ENCODE assay signal across 1 cellular context in the genomic region with DNA sequence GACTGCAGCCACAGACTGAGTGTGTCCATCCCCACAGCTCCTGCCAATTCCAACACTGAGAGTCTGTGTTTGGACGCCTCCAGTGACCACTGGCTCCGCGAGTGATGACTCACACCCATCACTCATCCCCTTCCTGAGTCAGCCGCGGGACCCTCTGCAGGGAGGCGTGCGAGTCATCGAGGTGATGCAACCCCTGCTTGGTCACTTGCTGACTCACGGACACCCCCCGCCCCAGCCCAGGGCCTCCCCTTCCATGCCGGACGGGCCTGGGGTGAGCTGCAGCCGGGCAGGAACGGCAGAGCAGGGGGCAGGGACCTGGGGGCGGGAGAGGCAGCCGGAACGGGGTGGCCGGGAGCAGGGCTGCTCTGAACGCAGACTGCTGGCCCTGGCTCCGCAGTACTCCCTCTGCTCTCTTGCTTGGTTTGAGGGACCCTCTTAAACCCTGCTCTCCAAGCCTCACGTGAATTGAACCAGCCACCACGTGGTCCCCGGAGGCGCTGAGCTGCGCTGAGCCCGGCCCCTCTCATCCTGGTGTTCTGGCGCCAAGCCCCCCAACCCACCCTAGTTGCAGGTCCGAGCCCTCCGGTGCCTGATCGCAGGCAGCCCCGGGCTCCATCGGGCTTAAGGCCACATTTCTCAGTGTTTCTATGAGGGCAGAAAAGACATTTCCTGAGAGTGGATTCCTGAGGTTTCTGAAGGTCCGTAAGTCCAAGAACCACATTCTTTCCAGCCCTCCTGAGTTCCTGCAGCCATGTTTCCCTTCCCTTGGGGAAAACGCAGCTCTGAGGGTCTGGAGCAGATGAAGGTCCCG.
TF ChIP-seq lines count a peak whose summit lies in the region.

No MANE protein-coding gene starts in this region.

TF ChIP-seq in HEK293, 187 proteins besides CTCF, POLR2A, EP300 and RAD21 (continued from another document and continues in another):
- TF ChIP-seq KLF8 (tag by site-specific recombination; IDR thresholded peaks at IDR 0.05) (peak; percentile 64; the same call in 1 of the 2 replicates), ZNF544 (tag by site-specific recombination; IDR thresholded peaks at IDR 0.05) (no peak), ZNF510 (tag by site-specific recombination; IDR thresholded peaks at IDR 0.05; ENCODE audit: insufficient replicate concordance) (no peak), ZNF221 (tag by site-specific recombination; IDR thresholded peaks at IDR 0.05; ENCODE audit: borderline replicate concordance) (no peak), MYNN (tag by site-specific recombination; IDR thresholded peaks at IDR 0.05; ENCODE audit: borderline replicate concordance) (no peak), ZNF629 (tag by site-specific recombination; IDR thresholded peaks at IDR 0.05) (peak; percentile 95), EGR2 (tag by site-specific recombination; IDR thresholded peaks at IDR 0.05; ENCODE audit: low read depth) (0 out of 2 replicates have a peak, but pooled peaks have one; percentile 10), ZNF501 (tag by site-specific recombination; IDR thresholded peaks at IDR 0.05) (no peak), ZFHX2 (tag by site-specific recombination; conservative IDR thresholded peaks at IDR 0.05) (peak; percentile 56), ZNF785 (tag by site-specific recombination; IDR thresholded peaks at IDR 0.05) (peak; percentile 62; the same call in 1 of the 2 replicates), ZNF146 (tag by site-specific recombination; IDR thresholded peaks at IDR 0.05) (0 out of 2 replicates have a peak, but pooled peaks have one; percentile 8), ZNF335 (tag by site-specific recombination; conservative IDR thresholded peaks at IDR 0.05) (peak; percentile 71), ZNF596 (tag by site-specific recombination; IDR thresholded peaks at IDR 0.05) (no peak), ZNF548 (tag by site-specific recombination; IDR thresholded peaks at IDR 0.05) (no peak), YY1 (tag by site-specific recombination; IDR thresholded peaks at IDR 0.05) (no peak), ZNF423 (tag by site-specific recombination; IDR thresholded peaks at IDR 0.05) (0 out of 2 replicates have a peak, but pooled peaks have one; percentile 15), ZNF394 (tag by site-specific recombination; IDR thresholded peaks at IDR 0.05; ENCODE audit: borderline replicate concordance) (peak; percentile 46; the same call in 1 of the 2 replicates), ZNF174 (tag by site-specific recombination; IDR thresholded peaks at IDR 0.05) (no peak), ZBTB8A (tag by site-specific recombination; IDR thresholded peaks at IDR 0.05) (peak; percentile 39; the same call in 1 of the 2 replicates), ZNF600 (tag by site-specific recombination; IDR thresholded peaks at IDR 0.05) (peak; percentile 83), SP2 (tag by site-specific recombination; IDR thresholded peaks at IDR 0.05) (peak; percentile 54)
- TF ChIP-seq, protein P1, sequence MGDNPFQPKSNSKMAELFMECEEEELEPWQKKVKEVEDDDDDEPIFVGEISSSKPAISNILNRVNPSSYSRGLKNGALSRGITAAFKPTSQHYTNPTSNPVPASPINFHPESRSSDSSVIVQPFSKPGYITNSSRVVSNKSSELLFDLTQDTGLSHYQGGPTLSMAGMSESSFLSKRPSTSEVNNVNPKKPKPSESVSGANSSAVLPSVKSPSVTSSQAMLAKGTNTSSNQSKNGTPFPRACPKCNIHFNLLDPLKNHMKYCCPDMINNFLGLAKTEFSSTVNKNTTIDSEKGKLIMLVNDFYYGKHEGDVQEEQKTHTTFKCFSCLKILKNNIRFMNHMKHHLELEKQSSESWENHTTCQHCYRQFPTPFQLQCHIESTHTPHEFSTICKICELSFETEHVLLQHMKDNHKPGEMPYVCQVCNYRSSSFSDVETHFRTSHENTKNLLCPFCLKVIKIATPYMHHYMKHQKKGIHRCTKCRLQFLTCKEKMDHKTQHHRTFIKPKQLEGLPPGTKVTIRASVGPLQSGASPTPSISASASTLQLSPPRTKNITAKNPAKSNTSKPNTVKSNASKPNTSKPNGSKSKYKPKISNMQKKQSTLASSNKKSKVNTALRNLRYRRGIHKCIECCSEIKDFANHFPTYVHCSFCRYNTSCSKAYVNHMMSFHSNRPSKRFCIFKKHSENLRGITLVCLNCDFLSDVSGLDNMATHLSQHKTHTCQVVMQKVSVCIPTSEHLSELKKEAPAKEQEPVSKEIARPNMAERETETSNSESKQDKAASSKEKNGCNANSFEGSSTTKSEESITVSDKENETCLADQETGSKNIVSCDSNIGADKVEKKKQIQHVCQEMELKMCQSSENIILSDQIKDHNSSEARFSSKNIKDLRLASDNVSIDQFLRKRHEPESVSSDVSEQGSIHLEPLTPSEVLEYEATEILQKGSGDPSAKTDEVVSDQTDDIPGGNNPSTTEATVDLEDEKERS (tag by site-specific recombination; IDR thresholded peaks at IDR 0.05) = peak; percentile 85; the same call in 1 of the 2 replicates
- TF ChIP-seq, protein P2, sequence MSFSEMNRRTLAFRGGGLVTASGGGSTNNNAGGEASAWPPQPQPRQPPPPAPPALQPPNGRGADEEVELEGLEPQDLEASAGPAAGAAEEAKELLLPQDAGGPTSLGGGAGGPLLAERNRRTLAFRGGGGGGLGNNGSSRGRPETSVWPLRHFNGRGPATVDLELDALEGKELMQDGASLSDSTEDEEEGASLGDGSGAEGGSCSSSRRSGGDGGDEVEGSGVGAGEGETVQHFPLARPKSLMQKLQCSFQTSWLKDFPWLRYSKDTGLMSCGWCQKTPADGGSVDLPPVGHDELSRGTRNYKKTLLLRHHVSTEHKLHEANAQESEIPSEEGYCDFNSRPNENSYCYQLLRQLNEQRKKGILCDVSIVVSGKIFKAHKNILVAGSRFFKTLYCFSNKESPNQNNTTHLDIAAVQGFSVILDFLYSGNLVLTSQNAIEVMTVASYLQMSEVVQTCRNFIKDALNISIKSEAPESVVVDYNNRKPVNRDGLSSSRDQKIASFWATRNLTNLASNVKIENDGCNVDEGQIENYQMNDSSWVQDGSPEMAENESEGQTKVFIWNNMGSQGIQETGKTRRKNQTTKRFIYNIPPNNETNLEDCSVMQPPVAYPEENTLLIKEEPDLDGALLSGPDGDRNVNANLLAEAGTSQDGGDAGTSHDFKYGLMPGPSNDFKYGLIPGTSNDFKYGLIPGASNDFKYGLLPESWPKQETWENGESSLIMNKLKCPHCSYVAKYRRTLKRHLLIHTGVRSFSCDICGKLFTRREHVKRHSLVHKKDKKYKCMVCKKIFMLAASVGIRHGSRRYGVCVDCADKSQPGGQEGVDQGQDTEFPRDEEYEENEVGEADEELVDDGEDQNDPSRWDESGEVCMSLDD (tag by site-specific recombination; IDR thresholded peaks at IDR 0.05) = peak; percentile 76
- TF ChIP-seq, protein P3, sequence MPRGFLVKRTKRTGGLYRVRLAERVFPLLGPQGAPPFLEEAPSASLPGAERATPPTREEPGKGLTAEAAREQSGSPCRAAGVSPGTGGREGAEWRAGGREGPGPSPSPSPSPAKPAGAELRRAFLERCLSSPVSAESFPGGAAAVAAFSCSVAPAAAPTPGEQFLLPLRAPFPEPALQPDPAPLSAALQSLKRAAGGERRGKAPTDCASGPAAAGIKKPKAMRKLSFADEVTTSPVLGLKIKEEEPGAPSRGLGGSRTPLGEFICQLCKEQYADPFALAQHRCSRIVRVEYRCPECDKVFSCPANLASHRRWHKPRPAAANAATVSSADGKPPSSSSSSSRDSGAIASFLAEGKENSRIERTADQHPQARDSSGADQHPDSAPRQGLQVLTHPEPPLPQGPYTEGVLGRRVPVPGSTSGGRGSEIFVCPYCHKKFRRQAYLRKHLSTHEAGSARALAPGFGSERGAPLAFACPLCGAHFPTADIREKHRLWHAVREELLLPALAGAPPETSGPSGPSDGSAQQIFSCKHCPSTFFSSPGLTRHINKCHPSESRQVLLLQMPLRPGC (tag by site-specific recombination; IDR thresholded peaks at IDR 0.05) = peak; percentile 79
- TF ChIP-seq, protein P4, sequence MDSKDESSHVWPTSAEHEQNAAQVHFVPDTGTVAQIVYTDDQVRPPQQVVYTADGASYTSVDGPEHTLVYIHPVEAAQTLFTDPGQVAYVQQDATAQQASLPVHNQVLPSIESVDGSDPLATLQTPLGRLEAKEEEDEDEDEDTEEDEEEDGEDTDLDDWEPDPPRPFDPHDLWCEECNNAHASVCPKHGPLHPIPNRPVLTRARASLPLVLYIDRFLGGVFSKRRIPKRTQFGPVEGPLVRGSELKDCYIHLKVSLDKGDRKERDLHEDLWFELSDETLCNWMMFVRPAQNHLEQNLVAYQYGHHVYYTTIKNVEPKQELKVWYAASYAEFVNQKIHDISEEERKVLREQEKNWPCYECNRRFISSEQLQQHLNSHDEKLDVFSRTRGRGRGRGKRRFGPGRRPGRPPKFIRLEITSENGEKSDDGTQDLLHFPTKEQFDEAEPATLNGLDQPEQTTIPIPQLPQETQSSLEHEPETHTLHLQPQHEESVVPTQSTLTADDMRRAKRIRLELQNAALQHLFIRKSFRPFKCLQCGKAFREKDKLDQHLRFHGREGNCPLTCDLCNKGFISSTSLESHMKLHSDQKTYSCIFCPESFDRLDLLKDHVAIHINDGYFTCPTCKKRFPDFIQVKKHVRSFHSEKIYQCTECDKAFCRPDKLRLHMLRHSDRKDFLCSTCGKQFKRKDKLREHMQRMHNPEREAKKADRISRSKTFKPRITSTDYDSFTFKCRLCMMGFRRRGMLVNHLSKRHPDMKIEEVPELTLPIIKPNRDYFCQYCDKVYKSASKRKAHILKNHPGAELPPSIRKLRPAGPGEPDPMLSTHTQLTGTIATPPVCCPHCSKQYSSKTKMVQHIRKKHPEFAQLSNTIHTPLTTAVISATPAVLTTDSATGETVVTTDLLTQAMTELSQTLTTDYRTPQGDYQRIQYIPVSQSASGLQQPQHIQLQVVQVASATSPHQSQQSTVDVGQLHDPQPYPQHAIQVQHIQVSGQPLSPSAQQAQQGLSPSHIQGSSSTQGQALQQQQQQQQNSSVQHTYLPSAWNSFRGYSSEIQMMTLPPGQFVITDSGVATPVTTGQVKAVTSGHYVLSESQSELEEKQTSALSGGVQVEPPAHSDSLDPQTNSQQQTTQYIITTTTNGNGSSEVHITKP (tag by site-specific recombination; IDR thresholded peaks at IDR 0.05) = peak; percentile 59
- TF ChIP-seq, protein P5, sequence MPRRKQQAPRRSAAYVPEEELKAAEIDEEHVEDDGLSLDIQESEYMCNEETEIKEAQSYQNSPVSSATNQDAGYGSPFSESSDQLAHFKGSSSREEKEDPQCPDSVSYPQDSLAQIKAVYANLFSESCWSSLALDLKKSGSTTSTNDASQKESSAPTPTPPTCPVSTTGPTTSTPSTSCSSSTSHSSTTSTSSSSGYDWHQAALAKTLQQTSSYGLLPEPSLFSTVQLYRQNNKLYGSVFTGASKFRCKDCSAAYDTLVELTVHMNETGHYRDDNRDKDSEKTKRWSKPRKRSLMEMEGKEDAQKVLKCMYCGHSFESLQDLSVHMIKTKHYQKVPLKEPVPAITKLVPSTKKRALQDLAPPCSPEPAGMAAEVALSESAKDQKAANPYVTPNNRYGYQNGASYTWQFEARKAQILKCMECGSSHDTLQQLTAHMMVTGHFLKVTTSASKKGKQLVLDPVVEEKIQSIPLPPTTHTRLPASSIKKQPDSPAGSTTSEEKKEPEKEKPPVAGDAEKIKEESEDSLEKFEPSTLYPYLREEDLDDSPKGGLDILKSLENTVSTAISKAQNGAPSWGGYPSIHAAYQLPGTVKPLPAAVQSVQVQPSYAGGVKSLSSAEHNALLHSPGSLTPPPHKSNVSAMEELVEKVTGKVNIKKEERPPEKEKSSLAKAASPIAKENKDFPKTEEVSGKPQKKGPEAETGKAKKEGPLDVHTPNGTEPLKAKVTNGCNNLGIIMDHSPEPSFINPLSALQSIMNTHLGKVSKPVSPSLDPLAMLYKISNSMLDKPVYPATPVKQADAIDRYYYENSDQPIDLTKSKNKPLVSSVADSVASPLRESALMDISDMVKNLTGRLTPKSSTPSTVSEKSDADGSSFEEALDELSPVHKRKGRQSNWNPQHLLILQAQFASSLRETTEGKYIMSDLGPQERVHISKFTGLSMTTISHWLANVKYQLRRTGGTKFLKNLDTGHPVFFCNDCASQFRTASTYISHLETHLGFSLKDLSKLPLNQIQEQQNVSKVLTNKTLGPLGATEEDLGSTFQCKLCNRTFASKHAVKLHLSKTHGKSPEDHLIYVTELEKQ (tag by site-specific recombination; IDR thresholded peaks at IDR 0.05; ENCODE audit: borderline replicate concordance) = peak; percentile 92; the same call in 1 of the 2 replicates
- TF ChIP-seq, protein P6, sequence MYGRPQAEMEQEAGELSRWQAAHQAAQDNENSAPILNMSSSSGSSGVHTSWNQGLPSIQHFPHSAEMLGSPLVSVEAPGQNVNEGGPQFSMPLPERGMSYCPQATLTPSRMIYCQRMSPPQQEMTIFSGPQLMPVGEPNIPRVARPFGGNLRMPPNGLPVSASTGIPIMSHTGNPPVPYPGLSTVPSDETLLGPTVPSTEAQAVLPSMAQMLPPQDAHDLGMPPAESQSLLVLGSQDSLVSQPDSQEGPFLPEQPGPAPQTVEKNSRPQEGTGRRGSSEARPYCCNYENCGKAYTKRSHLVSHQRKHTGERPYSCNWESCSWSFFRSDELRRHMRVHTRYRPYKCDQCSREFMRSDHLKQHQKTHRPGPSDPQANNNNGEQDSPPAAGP (tag by site-specific recombination; IDR thresholded peaks at IDR 0.05) = peak; percentile 98
- TF ChIP-seq, protein P7, sequence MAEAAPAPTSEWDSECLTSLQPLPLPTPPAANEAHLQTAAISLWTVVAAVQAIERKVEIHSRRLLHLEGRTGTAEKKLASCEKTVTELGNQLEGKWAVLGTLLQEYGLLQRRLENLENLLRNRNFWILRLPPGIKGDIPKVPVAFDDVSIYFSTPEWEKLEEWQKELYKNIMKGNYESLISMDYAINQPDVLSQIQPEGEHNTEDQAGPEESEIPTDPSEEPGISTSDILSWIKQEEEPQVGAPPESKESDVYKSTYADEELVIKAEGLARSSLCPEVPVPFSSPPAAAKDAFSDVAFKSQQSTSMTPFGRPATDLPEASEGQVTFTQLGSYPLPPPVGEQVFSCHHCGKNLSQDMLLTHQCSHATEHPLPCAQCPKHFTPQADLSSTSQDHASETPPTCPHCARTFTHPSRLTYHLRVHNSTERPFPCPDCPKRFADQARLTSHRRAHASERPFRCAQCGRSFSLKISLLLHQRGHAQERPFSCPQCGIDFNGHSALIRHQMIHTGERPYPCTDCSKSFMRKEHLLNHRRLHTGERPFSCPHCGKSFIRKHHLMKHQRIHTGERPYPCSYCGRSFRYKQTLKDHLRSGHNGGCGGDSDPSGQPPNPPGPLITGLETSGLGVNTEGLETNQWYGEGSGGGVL (tag by site-specific recombination; IDR thresholded peaks at IDR 0.05) = peak; percentile 82
